ENCODE assay signal across 9 cellular contexts in the genomic region with DNA sequence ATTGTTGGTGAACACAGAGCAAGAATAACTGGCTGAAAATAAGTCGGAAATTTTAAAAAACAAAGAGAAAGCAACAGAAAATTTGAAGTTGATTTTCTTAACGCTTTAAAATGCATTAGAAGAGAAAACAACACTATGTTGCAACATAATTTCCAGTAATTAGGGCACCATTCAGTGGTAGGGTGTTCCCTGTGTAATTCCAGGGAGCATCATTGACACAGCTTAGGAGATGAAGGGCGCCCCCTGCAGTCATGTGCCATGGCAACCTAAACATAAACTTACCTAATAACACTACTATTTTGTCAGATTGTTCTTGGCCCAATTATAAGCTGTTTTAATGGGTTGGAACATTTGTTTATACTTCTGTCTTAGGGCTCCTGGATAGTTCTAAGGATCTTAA.
DNase-seq lines count a peak whose midpoint lies in the region; ATAC-seq and TF ChIP-seq lines count a peak whose summit lies in the region.
"Had no signal": no experiment of that assay in that cellular context is flagged by ENCODE, and none has a peak within 500 bp of the region (broad histone marks: within the 10 kb centered on the region; RNA-seq: fewer than 3 reads in every experiment).

No MANE protein-coding gene starts in this region.

- no peak overlapping the region for H3K9ac ChIP-seq in OCI-LY1 (ENCODE audit: low read length)

- no peaks in the 10 kb centered on the region for H3K36me3 ChIP-seq in OCI-LY1 (ENCODE audit: insufficient read depth, low read length)

- H3K79me2 ChIP-seq in OCI-LY1 (ENCODE audit: insufficient read depth, low read length): no peaks in the 10 kb centered on the region

- no peak for ATAC-seq in activated CD8-positive, alpha-beta T cell treated with anti-CD3 and anti-CD28 coated beads for 36 hours
- no peak for ATAC-seq in activated CD8-positive, alpha-beta T cell treated with anti-CD3 and anti-CD28 coated beads, Interleukin-2, amount 10 ng/mL, durations not matched to agents 7 days and 5 days
- ATAC-seq in sciatic nerve: peak; percentile 74
- ATAC-seq in activated T-cell treated with anti-CD3 and anti-CD28 coated beads, Interleukin-2, amount 50 U/mL, for 72 hours (replicated peaks in 1 of 2): no peak
- ATAC-seq in HG03432 (IDR thresholded peaks at IDR 0.05; ENCODE audit: unreplicated experiment): no peak
- ATAC-seq: GM12878 had no signal

- intact Hi-C loops in activated CD8-positive, alpha-beta T cell treated with anti-CD3 and anti-CD28 coated beads for 36 hours (cut with micrococcal nuclease): no loop called here
- intact Hi-C loops in sciatic nerve (cut with DNase I): no loop called here

- no peak overlapping the region for H3K4me3 Mint-ChIP-seq in activated CD8-positive, alpha-beta T cell treated with anti-CD3 and anti-CD28 coated beads for 36 hours
- H3K4me3 Mint-ChIP-seq in activated CD8-positive, alpha-beta T cell treated with anti-CD3 and anti-CD28 coated beads, Interleukin-2, amount 10 ng/mL, durations not matched to agents 7 days and 5 days: no peak overlapping the region
- no peak overlapping the region for H3K4me3 Mint-ChIP-seq in activated T-cell treated with anti-CD3 and anti-CD28 coated beads, Interleukin-2, amount 50 U/mL, for 72 hours

- POLR2A ChIA-PET in activated CD8-positive, alpha-beta T cell treated with anti-CD3 and anti-CD28 coated beads for 36 hours (lab: Charles Lee): no interaction called here
- POLR2A ChIA-PET in activated CD8-positive, alpha-beta T cell treated with anti-CD3 and anti-CD28 coated beads, Interleukin-2, amount 10 ng/mL, durations not matched to agents 7 days and 5 days (lab: Charles Lee): no interaction called here

- H3K4me3 ChIP-seq in OCI-LY1 (ENCODE audit: low read depth, low read length, poor library complexity, severe bottlenecking) (no peak overlapping the region), foreskin fibroblast (ENCODE audit: low read depth in 1 of 2, low read length in 2 of 2) (no peak overlapping the region)
- H3K4me3 ChIP-seq: GM12878 had no signal

- peaks cover 7% of the 10 kb centered on the region for H3K4me1 Mint-ChIP-seq in activated CD8-positive, alpha-beta T cell treated with anti-CD3 and anti-CD28 coated beads for 36 hours (ENCODE audit: low read depth)
- no peaks in the 10 kb centered on the region for H3K4me1 Mint-ChIP-seq in activated CD8-positive, alpha-beta T cell treated with anti-CD3 and anti-CD28 coated beads, Interleukin-2, amount 10 ng/mL, durations not matched to agents 7 days and 5 days (ENCODE audit: low read depth)
- peaks cover 14% of the 10 kb centered on the region for H3K4me1 Mint-ChIP-seq in activated T-cell treated with anti-CD3 and anti-CD28 coated beads, Interleukin-2, amount 50 U/mL, for 72 hours (ENCODE audit: low read depth)

- no peaks in the 10 kb centered on the region for H4K20me1 ChIP-seq in OCI-LY1 (ENCODE audit: insufficient read depth, low read length)

- H3K27me3 Mint-ChIP-seq in activated CD8-positive, alpha-beta T cell treated with anti-CD3 and anti-CD28 coated beads for 36 hours: peaks cover 2% of the 10 kb centered on the region
- H3K27me3 Mint-ChIP-seq in activated CD8-positive, alpha-beta T cell treated with anti-CD3 and anti-CD28 coated beads, Interleukin-2, amount 10 ng/mL, durations not matched to agents 7 days and 5 days (ENCODE audit: low read depth): no peaks in the 10 kb centered on the region
- H3K27me3 Mint-ChIP-seq in activated T-cell treated with anti-CD3 and anti-CD28 coated beads, Interleukin-2, amount 50 U/mL, for 72 hours (ENCODE audit: low read depth): peaks cover 23% of the 10 kb centered on the region

- no peaks in the 10 kb centered on the region for H3K9me2 ChIP-seq in OCI-LY1 (ENCODE audit: low read depth, low read length)

- H3K27me3 ChIP-seq in OCI-LY1 (ENCODE audit: insufficient read depth, low read length): no peaks in the 10 kb centered on the region

- H3K4me2 ChIP-seq in OCI-LY1 (ENCODE audit: low read length): no peak overlapping the region

- TF ChIP-seq CTCF in activated CD8-positive, alpha-beta T cell treated with anti-CD3 and anti-CD28 coated beads for 36 hours (IDR thresholded peaks at IDR 0.05): no peak
- TF ChIP-seq CTCF in OCI-LY1 (IDR thresholded peaks at IDR 0.05; ENCODE audit: low read length) (peak; percentile 31; the same call in 1 of the 2 replicates), foreskin fibroblast (IDR thresholded peaks at IDR 0.05; ENCODE audit: low read depth, low read length) (peak; percentile 57)

- no peaks in the 10 kb centered on the region for H3K4me1 ChIP-seq in OCI-LY1 (ENCODE audit: insufficient read depth, low read length, severe bottlenecking)

- no peak overlapping the region for H3K27ac ChIP-seq in OCI-LY1 (ENCODE audit: low read depth, low read length, poor library complexity, severe bottlenecking)

- no peaks in the 10 kb centered on the region for H3K36me3 Mint-ChIP-seq in activated CD8-positive, alpha-beta T cell treated with anti-CD3 and anti-CD28 coated beads for 36 hours (ENCODE audit: low read depth)
- H3K36me3 Mint-ChIP-seq in activated CD8-positive, alpha-beta T cell treated with anti-CD3 and anti-CD28 coated beads, Interleukin-2, amount 10 ng/mL, durations not matched to agents 7 days and 5 days (ENCODE audit: low read depth): no peaks in the 10 kb centered on the region
- H3K36me3 Mint-ChIP-seq in activated T-cell treated with anti-CD3 and anti-CD28 coated beads, Interleukin-2, amount 50 U/mL, for 72 hours (ENCODE audit: insufficient read depth in 2 of 2): no peaks in the 10 kb centered on the region

- CTCF ChIA-PET in activated CD8-positive, alpha-beta T cell treated with anti-CD3 and anti-CD28 coated beads for 36 hours (lab: Charles Lee): interaction anchor here (0.7 to 1.1 kb wide), 5 partner anchors 11 to 23 kb away, joined by 3 to 4 read pairs (median 3); no protein-coding TSS in a partner anchor
- CTCF ChIA-PET in activated CD8-positive, alpha-beta T cell treated with anti-CD3 and anti-CD28 coated beads, Interleukin-2, amount 10 ng/mL, durations not matched to agents 7 days and 5 days (lab: Charles Lee): interaction anchor here (1.5 kb wide), 1 partner anchor 33 kb away, joined by 4 read pairs; no protein-coding TSS in a partner anchor

- no peak overlapping the region for H3K27ac Mint-ChIP-seq in activated CD8-positive, alpha-beta T cell treated with anti-CD3 and anti-CD28 coated beads for 36 hours
- H3K27ac Mint-ChIP-seq in activated CD8-positive, alpha-beta T cell treated with anti-CD3 and anti-CD28 coated beads, Interleukin-2, amount 10 ng/mL, durations not matched to agents 7 days and 5 days: no peak overlapping the region
- no peak overlapping the region for H3K27ac Mint-ChIP-seq in activated T-cell treated with anti-CD3 and anti-CD28 coated beads, Interleukin-2, amount 50 U/mL, for 72 hours

- H3K9me3 ChIP-seq in OCI-LY1 (ENCODE audit: low read length): no peaks in the 10 kb centered on the region

- H3F3A ChIP-seq in OCI-LY1 (ENCODE audit: insufficient read depth, low read length): no peaks in the 10 kb centered on the region

- peak; percentile 29 for DNase-seq in activated CD8-positive, alpha-beta T cell treated with anti-CD3 and anti-CD28 coated beads for 36 hours
- DNase-seq in activated CD8-positive, alpha-beta T cell treated with anti-CD3 and anti-CD28 coated beads, Interleukin-2, amount 10 ng/mL, durations not matched to agents 7 days and 5 days: no peak
- peak; percentile 44 to 78 for DNase-seq in foreskin fibroblast
- DNase-seq in sciatic nerve (ENCODE audit: low spot score): peak; percentile 64
- no peak for DNase-seq in activated T-cell treated with anti-CD3 and anti-CD28 coated beads, Interleukin-2, amount 50 U/mL, for 72 hours
- DNase-seq in cerebellum (ENCODE audit: low spot score): no peak

- H3K9me3 Mint-ChIP-seq in activated CD8-positive, alpha-beta T cell treated with anti-CD3 and anti-CD28 coated beads for 36 hours: no peaks in the 10 kb centered on the region
- no peaks in the 10 kb centered on the region for H3K9me3 Mint-ChIP-seq in activated CD8-positive, alpha-beta T cell treated with anti-CD3 and anti-CD28 coated beads, Interleukin-2, amount 10 ng/mL, durations not matched to agents 7 days and 5 days (ENCODE audit: insufficient read depth)
- H3K9me3 Mint-ChIP-seq in activated T-cell treated with anti-CD3 and anti-CD28 coated beads, Interleukin-2, amount 50 U/mL, for 72 hours: no peaks in the 10 kb centered on the region

- no peak overlapping the region for H2AFZ ChIP-seq in OCI-LY1 (ENCODE audit: low read length)

Comparison
In these comparisons a context has a peak if more than half of its experiments do, and no peak if none do; other contexts are left out.
1. DNase-seq: peak in activated CD8-positive, alpha-beta T cell treated with anti-CD3 and anti-CD28 coated beads for 36 hours (single experiment), foreskin fibroblast (2 of 2) and sciatic nerve (single experiment); none in activated CD8-positive, alpha-beta T cell treated with anti-CD3 and anti-CD28 coated beads, Interleukin-2, amount 10 ng/mL, durations not matched to agents 7 days and 5 days (single experiment), activated T-cell treated with anti-CD3 and anti-CD28 coated beads, Interleukin-2, amount 50 U/mL, for 72 hours (0 of 2) and cerebellum (single experiment).